In genomic region chr1:30911061-30911954, GRCh38 we compare ENCODE assay signal across 8 cellular contexts. TPM values are rescaled to one million over a fixed set of nuclear protein-coding genes. Genes with fewer than 3 reads are reported as not detected.
DNase-seq lines count a peak whose midpoint lies in the region; ATAC-seq and TF ChIP-seq lines count a peak whose summit lies in the region.

No MANE protein-coding gene starts in this region.

- H3K27ac Mint-ChIP-seq in CD4-positive, CD25-positive, alpha-beta regulatory T cell = no peak overlapping the region
- no peak overlapping the region for H3K27ac Mint-ChIP-seq in activated CD4-positive, alpha-beta memory T cell treated with anti-CD3 and anti-CD28 coated beads, Interleukin-2, amount 10 ng/mL, durations not matched to agents 7 days and 5 days
- H3K27ac Mint-ChIP-seq in endothelial cell (ENCODE audit: unreplicated experiment) = no peak overlapping the region
- H3K27ac Mint-ChIP-seq in memory B cell = no peak overlapping the region

- no peaks in the 10 kb centered on the region for H3K9me3 ChIP-seq in CD4-positive, CD25-positive, alpha-beta regulatory T cell (ENCODE audit: control insufficient read depth in 2 of 2, low read length in 2 of 2)

- ATAC-seq in CD4-positive, CD25-positive, alpha-beta regulatory T cell (ENCODE audit: low read depth in 2 of 2) = no peak
- ATAC-seq in memory B cell (ENCODE audit: low read depth) (peak; percentile 48), HG02798 (IDR thresholded peaks at IDR 0.05; ENCODE audit: poor library complexity, unreplicated experiment) (no peak)

- peak overlapping the region in 1 of 4 donors; percentile 24 for H3K4me3 Mint-ChIP-seq in CD4-positive, CD25-positive, alpha-beta regulatory T cell
- no peak overlapping the region for H3K4me3 Mint-ChIP-seq in activated CD4-positive, alpha-beta memory T cell treated with anti-CD3 and anti-CD28 coated beads, Interleukin-2, amount 10 ng/mL, durations not matched to agents 7 days and 5 days
- H3K4me3 Mint-ChIP-seq in endothelial cell (ENCODE audit: unreplicated experiment) (no peak overlapping the region), memory B cell (no peak overlapping the region)

- no peak overlapping the region for H3K4me3 ChIP-seq in CD4-positive, CD25-positive, alpha-beta regulatory T cell (ENCODE audit: low read depth, low read length)
- no peak overlapping the region for H3K4me3 ChIP-seq in HFF-Myc (replicated peaks; ENCODE audit: low read depth, low read length)

- TF ChIP-seq CTCF in HFF-Myc (IDR thresholded peaks at IDR 0.05; ENCODE audit: low read depth, low read length, missing control alignments) = peak; percentile 88
- TF ChIP-seq CTCF in endothelial cell (IDR thresholded peaks at IDR 0.05; ENCODE audit: unreplicated experiment) = peak; percentile 60

- H3K27ac ChIP-seq in CD4-positive, CD25-positive, alpha-beta regulatory T cell (ENCODE audit: insufficient read depth, low read length, poor library complexity, severe bottlenecking) = no peak overlapping the region

- peaks cover 0 to 22% (median 5%) of the 10 kb centered on the region in 4 donors for H3K4me1 Mint-ChIP-seq in CD4-positive, CD25-positive, alpha-beta regulatory T cell
- peaks cover 19% of the 10 kb centered on the region for H3K4me1 Mint-ChIP-seq in activated CD4-positive, alpha-beta memory T cell treated with anti-CD3 and anti-CD28 coated beads, Interleukin-2, amount 10 ng/mL, durations not matched to agents 7 days and 5 days
- H3K4me1 Mint-ChIP-seq in endothelial cell (ENCODE audit: unreplicated experiment) (peaks cover 17% of the 10 kb centered on the region), memory B cell (peaks cover 21% of the 10 kb centered on the region)

- H3K9me3 Mint-ChIP-seq in CD4-positive, CD25-positive, alpha-beta regulatory T cell = peaks cover 0 to 3% (median 0%) of the 10 kb centered on the region in 7 donors
- H3K9me3 Mint-ChIP-seq in activated CD4-positive, alpha-beta memory T cell treated with anti-CD3 and anti-CD28 coated beads, Interleukin-2, amount 10 ng/mL, durations not matched to agents 7 days and 5 days = no peaks in the 10 kb centered on the region
- no peaks in the 10 kb centered on the region for H3K9me3 Mint-ChIP-seq in endothelial cell (ENCODE audit: unreplicated experiment)
- no peaks in the 10 kb centered on the region for H3K9me3 Mint-ChIP-seq in memory B cell

- H3K27me3 Mint-ChIP-seq in CD4-positive, CD25-positive, alpha-beta regulatory T cell = peaks cover 29% of the 10 kb centered on the region
- peaks cover 34% of the 10 kb centered on the region for H3K27me3 Mint-ChIP-seq in activated CD4-positive, alpha-beta memory T cell treated with anti-CD3 and anti-CD28 coated beads, Interleukin-2, amount 10 ng/mL, durations not matched to agents 7 days and 5 days
- H3K27me3 Mint-ChIP-seq in endothelial cell (ENCODE audit: unreplicated experiment) (peaks cover 17% of the 10 kb centered on the region), memory B cell (peaks cover 21% of the 10 kb centered on the region)

- POLR2A ChIA-PET in activated CD4-positive, alpha-beta memory T cell treated with anti-CD3 and anti-CD28 coated beads, Interleukin-2, amount 10 ng/mL, durations not matched to agents 7 days and 5 days (lab: Charles Lee) = interaction anchor here (1.1 to 1.3 kb wide), 2 partner anchors 109 to 110 kb away, joined by 4 to 7 read pairs; no protein-coding TSS in a partner anchor

- no peaks in the 10 kb centered on the region for H3K36me3 ChIP-seq in CD4-positive, CD25-positive, alpha-beta regulatory T cell (ENCODE audit: control insufficient read depth, insufficient read depth, low read length)

- peaks cover 14% of the 10 kb centered on the region for H3K4me1 ChIP-seq in CD4-positive, CD25-positive, alpha-beta regulatory T cell (ENCODE audit: control insufficient read depth, insufficient read depth, low read length, poor library complexity, severe bottlenecking)

- no peaks in the 10 kb centered on the region for H3K36me3 Mint-ChIP-seq in CD4-positive, CD25-positive, alpha-beta regulatory T cell
- H3K36me3 Mint-ChIP-seq in activated CD4-positive, alpha-beta memory T cell treated with anti-CD3 and anti-CD28 coated beads, Interleukin-2, amount 10 ng/mL, durations not matched to agents 7 days and 5 days (ENCODE audit: low read depth) = no peaks in the 10 kb centered on the region
- H3K36me3 Mint-ChIP-seq in endothelial cell (ENCODE audit: low read depth, unreplicated experiment) = peaks cover 5% of the 10 kb centered on the region
- peaks cover 2% of the 10 kb centered on the region for H3K36me3 Mint-ChIP-seq in memory B cell

- CTCF ChIA-PET in activated CD4-positive, alpha-beta memory T cell treated with anti-CD3 and anti-CD28 coated beads, Interleukin-2, amount 10 ng/mL, durations not matched to agents 7 days and 5 days (lab: Charles Lee) = interaction anchor here (0.6 to 9.6 kb wide), 11 partner anchors 9 to 192 kb away, joined by 3 to 110 read pairs (median 7); no protein-coding TSS in a partner anchor

- H3K27me3 ChIP-seq in CD4-positive, CD25-positive, alpha-beta regulatory T cell (ENCODE audit: control insufficient read depth, insufficient read depth, low read length) = peaks cover 15% of the 10 kb centered on the region

- DNase-seq in CD4-positive, CD25-positive, alpha-beta regulatory T cell = peak in 2 of 3 donors; percentile 24 to 60
- DNase-seq in HFF-Myc (ENCODE audit: extremely low read depth, low read depth) = peak; percentile 62
- peak; percentile 29 for DNase-seq in NCI-H524 treated with DMSO at 0.1 percent for 48 hours (lab: John Stamatoyannopoulos, UW)
- DNase-seq in activated CD4-positive, alpha-beta memory T cell treated with anti-CD3 and anti-CD28 coated beads, Interleukin-2, amount 10 ng/mL, durations not matched to agents 7 days and 5 days = peak; percentile 62
- DNase-seq in endothelial cell (ENCODE audit: low spot score) = peak; percentile 81
- no peak for DNase-seq in memory B cell (ENCODE audit: low spot score in 2 of 2)
- peak; percentile 79 for DNase-seq in stimulated activated CD8-positive, alpha-beta memory T cell treated with anti-CD3 and anti-CD28 coated beads, Interleukin-4, amount 100 ng/mL, for 48 hours

RNA-seq across cellular contexts. Expression of gene SDC3, which starts 2.8 kb away (rescaled TPM):
- 0.12 TPM for total RNA-seq in CD4-positive, CD25-positive, alpha-beta regulatory T cell
- polyA plus RNA-seq in CD4-positive, CD25-positive, alpha-beta regulatory T cell = not detected
- not detected for total RNA-seq in activated CD4-positive, alpha-beta memory T cell treated with anti-CD3 and anti-CD28 coated beads, Interleukin-2, amount 10 ng/mL, durations not matched to agents 7 days and 5 days
- total RNA-seq in endothelial cell (ENCODE audit: unreplicated experiment) = 51.3 TPM

Comparison
In these comparisons a context has a peak if more than half of its experiments do, and no peak if none do; other contexts are left out.
1. DNase-seq: peak in CD4-positive, CD25-positive, alpha-beta regulatory T cell (2 of 3), HFF-Myc (single experiment), NCI-H524 treated with DMSO at 0.1 percent for 48 hours (single experiment), activated CD4-positive, alpha-beta memory T cell treated with anti-CD3 and anti-CD28 coated beads, Interleukin-2, amount 10 ng/mL, durations not matched to agents 7 days and 5 days (single experiment), endothelial cell (single experiment) and stimulated activated CD8-positive, alpha-beta memory T cell treated with anti-CD3 and anti-CD28 coated beads, Interleukin-4, amount 100 ng/mL, for 48 hours (single experiment); none in memory B cell (0 of 2).
2. RNA of gene SDC3, which starts 2.8 kb away (total RNA-seq): 51.3 TPM in endothelial cell (single experiment); 0.12 TPM in CD4-positive, CD25-positive, alpha-beta regulatory T cell (single experiment) and not detected in activated CD4-positive, alpha-beta memory T cell treated with anti-CD3 and anti-CD28 coated beads, Interleukin-2, amount 10 ng/mL, durations not matched to agents 7 days and 5 days; every median in the first group is over 10 times any median in the second.